In the genomic region with DNA sequence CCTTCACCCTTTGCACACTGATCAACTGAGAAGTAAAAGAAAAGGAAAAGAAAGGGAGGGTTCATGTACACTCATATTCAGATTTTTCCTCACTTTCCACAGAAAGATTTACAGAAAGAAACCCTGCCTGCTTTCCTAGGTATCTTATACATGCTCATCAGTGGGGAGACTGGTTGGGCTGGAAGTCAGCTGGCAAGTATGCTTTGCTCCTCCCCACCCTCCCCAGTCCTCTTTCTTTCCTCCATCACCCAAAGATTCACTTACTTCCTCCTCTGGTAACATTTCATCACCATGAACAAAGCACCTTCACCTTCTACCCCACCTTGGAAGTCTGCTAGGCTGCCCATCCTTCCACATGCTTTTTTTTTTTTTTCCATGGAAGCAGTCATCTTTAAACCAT, we compare ENCODE assay signal across 26 cellular contexts.
"Had no signal": no experiment of that assay in that cellular context is flagged by ENCODE, and none has a peak within 500 bp of the region (broad histone marks: within the 10 kb centered on the region; RNA-seq: fewer than 3 reads in every experiment).

No MANE protein-coding gene starts in this region.

- DNase-seq: activated B cell treated with CpG ODN at 0.5 μM for 24 hours; activated CD4-positive, alpha-beta memory T cell treated with anti-CD3 and anti-CD28 coated beads for 36 hours; activated CD4-positive, alpha-beta T cell treated with anti-CD3 and anti-CD28 coated beads for 48 hours; activated CD4-positive, CD25-positive, alpha-beta regulatory T cell treated with anti-CD3 and anti-CD28 coated beads, Interleukin-2, amount 50 U/mL, for 72 hours; activated CD8-positive, alpha-beta memory T cell treated with anti-CD3 and anti-CD28 coated beads, Interleukin-2, amount 50 U/mL, for 4 hours; activated gamma-delta T cell; activated naive CD4-positive, alpha-beta T cell treated with Interleukin-2 at 50 U/mL for 16 hours; amniotic stem cell; aorta; brain microvascular endothelial cell; MM.1S; MV-4-11; NCI-H1092; NCI-H1436 treated with DMSO at 0.1 percent for 48 hours; NCI-H1694 treated with DMSO at 0.1 percent for 48 hours; NCI-H2029; NCI-H345; NCI-H524 treated with DMSO at 0.1 percent for 48 hours; NK-92 treated with Interleukin-12 subunit alpha and Interleukin-12 subunit beta, amount 100 ng/mL, for 24 hours; Right ventricle myocardium superior; SW 1271; T-helper 1 cell; T-helper 2 cell; T-helper 9 cell had no signal

- H3K27ac Mint-ChIP-seq: activated B cell treated with CpG ODN at 0.5 μM for 24 hours; activated CD4-positive, alpha-beta memory T cell treated with anti-CD3 and anti-CD28 coated beads for 36 hours had no signal

- H3K27me3 Mint-ChIP-seq: central memory CD8-positive, alpha-beta T cell had no signal

- H3K36me3 Mint-ChIP-seq: activated naive CD4-positive, alpha-beta T cell treated with anti-CD3 and anti-CD28 coated beads, Interleukin-2, amount 50 U/mL, for 24 hours had no signal

- H3K4me1 Mint-ChIP-seq: activated B cell treated with CpG ODN at 0.5 μM for 24 hours; central memory CD8-positive, alpha-beta T cell had no signal

- H3K4me3 Mint-ChIP-seq: activated B cell treated with CpG ODN at 0.5 μM for 24 hours; activated CD4-positive, alpha-beta memory T cell treated with anti-CD3 and anti-CD28 coated beads for 36 hours; central memory CD8-positive, alpha-beta T cell had no signal
